In genomic region chr11:25596701-25597100, GRCh38 we compare ENCODE assay signal across 8 cellular contexts.
"Had no signal": no experiment of that assay in that cellular context is flagged by ENCODE, and none has a peak within 500 bp of the region (broad histone marks: within the 10 kb centered on the region; RNA-seq: fewer than 3 reads in every experiment).

No MANE protein-coding gene starts in this region.

- FAIRE-seq: HepG2 had no signal

- H3K4me3 ChIP-seq: GM23248, HAP-1 had no signal

- H3K36me3 ChIP-seq: HAP-1 had no signal

- DNase-seq: GM23248, GOT3, H7, HFFc6 had no signal

- H3K27ac ChIP-seq: GM23248, HL-60 had no signal

- H3K4me1 ChIP-seq: HAP-1 had no signal

- ATAC-seq: HCT116, HepG2 had no signal
